In genomic region chr7:70596575-70596891, GRCh38 we compare ENCODE assay signal across 11 cellular contexts.
DNase-seq lines count a peak whose midpoint lies in the region; ATAC-seq, FAIRE-seq and TF ChIP-seq lines count a peak whose summit lies in the region.
"Had no signal": no experiment of that assay in that cellular context is flagged by ENCODE, and none has a peak within 500 bp of the region (broad histone marks: within the 10 kb centered on the region; RNA-seq: fewer than 3 reads in every experiment).

No MANE protein-coding gene starts in this region.

- POLR2A ChIA-PET in A549 (lab: Yijun Ruan, JAX), result no interaction called here
- POLR2A ChIA-PET in HEK293 (lab: Yijun Ruan, JAX), result interaction anchor here (0.8 to 1.8 kb wide), 4 partner anchors 12 to 99 kb away, joined by 3 to 13 read pairs (median 4); no protein-coding TSS in a partner anchor

- H3K27ac Mint-ChIP-seq in naive B cell, result no peak overlapping the region

- peaks cover 6 to 29% (median 18%) of the 10 kb centered on the region in 3 donors for H3K27me3 Mint-ChIP-seq in naive B cell

- WGBS in A549 (ENCODE audit: missing lambda C conversion rate), result 64% methylated on average over 12 of the region's 12 CpGs

- CTCF ChIA-PET in A549 (lab: Yijun Ruan, JAX), result no interaction called here
- CTCF ChIA-PET in HEK293 (lab: Yijun Ruan, JAX), result interaction anchor here (0.6 to 0.8 kb wide), 3 partner anchors 25 to 117 kb away, joined by 3 to 4 read pairs (median 3); no protein-coding TSS in a partner anchor

- peaks cover 13 to 25% of the 10 kb centered on the region in 2 donors for H3K36me3 Mint-ChIP-seq in naive B cell

- no peak overlapping the region for H3K4me3 ChIP-seq in A549
- H3K4me3 ChIP-seq in HEK293 (ENCODE audit: low read depth, low read length), result peak overlapping the region; percentile 62
- H3K4me3 ChIP-seq in coronary artery, result peak overlapping the region; percentile 72

- H3K27ac ChIP-seq in A549 (no peak overlapping the region), HEK293 (ENCODE audit: extremely low read depth, low read depth, low read length) (peak overlapping the region; percentile 5; the same call in 1 of the 2 replicates), coronary artery (no peak overlapping the region)
- H3K27ac ChIP-seq: KMS-11 had no signal

- H3K36me3 ChIP-seq in HEK293 (ENCODE audit: control insufficient read depth in 2 of 2, insufficient read depth in 1 of 2, low read length in 2 of 2), result no peaks in the 10 kb centered on the region

- TF ChIP-seq EP300 in A549 (IDR thresholded peaks at IDR 0.05), result no peak

- H3K9me3 ChIP-seq in A549 (peaks cover 7% of the 10 kb centered on the region; the same call in 1 of the 3 replicates), HEK293 (ENCODE audit: control insufficient read depth, insufficient read depth, low read depth, low read length) (0 out of 2 replicates have a peak, but pooled peaks cover 2% of the 10 kb centered on the region)

- DNase-seq in A549 (ENCODE audit: low read depth in 1 of 2, low spot score in 1 of 2) (no peak), coronary artery (ENCODE audit: low spot score) (no peak), naive B cell (no peak), HuH-7 (ENCODE audit: low spot score) (no peak), mesenteric fat pad (ENCODE audit: low spot score) (no peak), NCI-H510A treated with DMSO at 0.1 percent for 48 hours (lab: John Stamatoyannopoulos, UW) (no peak)
- DNase-seq: cortex of kidney, midbrain had no signal

- no peak for TF ChIP-seq POLR2A in A549 (IDR thresholded peaks at IDR 0.05; ENCODE audit: low read length)

- peaks cover 11 to 28% (median 14%) of the 10 kb centered on the region in 3 donors for H3K4me1 Mint-ChIP-seq in naive B cell

- H3K4me1 ChIP-seq in A549 (no peaks in the 10 kb centered on the region), HEK293 (ENCODE audit: control insufficient read depth, insufficient read depth, low read length) (peaks cover 12% of the 10 kb centered on the region)

- 0 out of 3 replicates have a peak overlapping the region, but pooled peaks have one; percentile 53 for H3K4me2 ChIP-seq in A549
- H3K4me2 ChIP-seq: KMS-11 had no signal

- no peak for TF ChIP-seq CTCF in A549 (IDR thresholded peaks at IDR 0.05)
- TF ChIP-seq CTCF in HEK293 (tag by site-specific recombination; IDR thresholded peaks at IDR 0.05), result no peak
- no peak for TF ChIP-seq CTCF in coronary artery (IDR thresholded peaks at IDR 0.05)

- peak overlapping the region in 5 of 8 donors; percentile 23 to 63 (median 35) for H3K4me3 Mint-ChIP-seq in naive B cell

- FAIRE-seq in A549 (lab: Jason Lieb, UNC), result no peak

- peaks cover 7 to 19% (median 14%) of the 10 kb centered on the region in 7 donors for H3K9me3 Mint-ChIP-seq in naive B cell

- TF ChIP-seq RAD21 in A549 (conservative IDR thresholded peaks at IDR 0.05 in 1 of 2, IDR thresholded peaks at IDR 0.05 in 1 of 2), result no peak

- ATAC-seq in A549 (no peak), naive B cell (ENCODE audit: low read depth in 2 of 2) (no peak), GM19324 (IDR thresholded peaks at IDR 0.05; ENCODE audit: low FRiP score, unreplicated experiment) (no peak)

TF ChIP-seq in A549, 52 proteins besides CTCF, POLR2A, EP300 and RAD21:
- TF ChIP-seq CHD4 (IDR thresholded peaks at IDR 0.05; ENCODE audit: borderline replicate concordance) (no peak), SREBF2 (IDR thresholded peaks at IDR 0.05) (no peak), POLR2AphosphoS2 (conservative IDR thresholded peaks at IDR 0.05; ENCODE audit: low read length) (no peak), ZNF302 (CRISPR knock-in tag; IDR thresholded peaks at IDR 0.05) (no peak), FOSB (CRISPR knock-in tag; IDR thresholded peaks at IDR 0.05) (no peak), E2F6 (IDR thresholded peaks at IDR 0.05; ENCODE audit: borderline replicate concordance, low read depth) (no peak)
- TF ChIP-seq, protein P1, sequence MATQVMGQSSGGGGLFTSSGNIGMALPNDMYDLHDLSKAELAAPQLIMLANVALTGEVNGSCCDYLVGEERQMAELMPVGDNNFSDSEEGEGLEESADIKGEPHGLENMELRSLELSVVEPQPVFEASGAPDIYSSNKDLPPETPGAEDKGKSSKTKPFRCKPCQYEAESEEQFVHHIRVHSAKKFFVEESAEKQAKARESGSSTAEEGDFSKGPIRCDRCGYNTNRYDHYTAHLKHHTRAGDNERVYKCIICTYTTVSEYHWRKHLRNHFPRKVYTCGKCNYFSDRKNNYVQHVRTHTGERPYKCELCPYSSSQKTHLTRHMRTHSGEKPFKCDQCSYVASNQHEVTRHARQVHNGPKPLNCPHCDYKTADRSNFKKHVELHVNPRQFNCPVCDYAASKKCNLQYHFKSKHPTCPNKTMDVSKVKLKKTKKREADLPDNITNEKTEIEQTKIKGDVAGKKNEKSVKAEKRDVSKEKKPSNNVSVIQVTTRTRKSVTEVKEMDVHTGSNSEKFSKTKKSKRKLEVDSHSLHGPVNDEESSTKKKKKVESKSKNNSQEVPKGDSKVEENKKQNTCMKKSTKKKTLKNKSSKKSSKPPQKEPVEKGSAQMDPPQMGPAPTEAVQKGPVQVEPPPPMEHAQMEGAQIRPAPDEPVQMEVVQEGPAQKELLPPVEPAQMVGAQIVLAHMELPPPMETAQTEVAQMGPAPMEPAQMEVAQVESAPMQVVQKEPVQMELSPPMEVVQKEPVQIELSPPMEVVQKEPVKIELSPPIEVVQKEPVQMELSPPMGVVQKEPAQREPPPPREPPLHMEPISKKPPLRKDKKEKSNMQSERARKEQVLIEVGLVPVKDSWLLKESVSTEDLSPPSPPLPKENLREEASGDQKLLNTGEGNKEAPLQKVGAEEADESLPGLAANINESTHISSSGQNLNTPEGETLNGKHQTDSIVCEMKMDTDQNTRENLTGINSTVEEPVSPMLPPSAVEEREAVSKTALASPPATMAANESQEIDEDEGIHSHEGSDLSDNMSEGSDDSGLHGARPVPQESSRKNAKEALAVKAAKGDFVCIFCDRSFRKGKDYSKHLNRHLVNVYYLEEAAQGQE (IDR thresholded peaks at IDR 0.05), result no peak

TF ChIP-seq in HEK293, 187 proteins besides CTCF, POLR2A, EP300 and RAD21:
- TF ChIP-seq ZNF366 (tag by site-specific recombination; conservative IDR thresholded peaks at IDR 0.05), result no peak
- 0 out of 2 replicates have a peak, but pooled peaks have one; percentile 0 for TF ChIP-seq ZNF335 (tag by site-specific recombination; conservative IDR thresholded peaks at IDR 0.05)
